20 cellular contexts compared by ENCODE assay signal in genomic region chr10:127735723-127736221, GRCh38. TPM values are rescaled to one million over a fixed set of nuclear protein-coding genes. Genes with fewer than 3 reads are reported as not detected.
A peak's percentile ranks its signal among the peaks of the same experiment; 100 is the strongest.
DNase-seq lines count a peak whose midpoint lies in the region; ATAC-seq and TF ChIP-seq lines count a peak whose summit lies in the region.
"Had no signal": no experiment of that assay in that cellular context is flagged by ENCODE, and none has a peak within 500 bp of the region (broad histone marks: within the 10 kb centered on the region; RNA-seq: fewer than 3 reads in every experiment).

No MANE protein-coding gene starts in this region.

- H3K27ac Mint-ChIP-seq in WTC11 (no peak overlapping the region), progenitor cell of endocrine pancreas (no peak overlapping the region)
- H3K27ac Mint-ChIP-seq: HFFc6, IgD-negative memory B cell had no signal

- POLR2A ChIA-PET in WTC11 (lab: Charles Lee) = no interaction called here

- H3K4me3 Mint-ChIP-seq in WTC11 (peak overlapping the region; percentile 78), progenitor cell of endocrine pancreas (ENCODE audit: low read depth) (peak overlapping the region; percentile 44)
- H3K4me3 Mint-ChIP-seq: HFFc6, IgD-negative memory B cell had no signal

- H3K9me3 ChIP-seq in iPS-20b (ENCODE audit: insufficient read depth, low read depth, low read length) = no peaks in the 10 kb centered on the region

- no peaks in the 10 kb centered on the region for H3K9me3 Mint-ChIP-seq in WTC11
- H3K9me3 Mint-ChIP-seq in progenitor cell of endocrine pancreas (ENCODE audit: low read depth) = no peaks in the 10 kb centered on the region

- DNase-seq in H7 = peak; percentile 77
- peak; percentile 53 for DNase-seq in WTC11 (ENCODE audit: low spot score)
- no peak for DNase-seq in progenitor cell of endocrine pancreas (ENCODE audit: low spot score, unreplicated experiment)
- no peak for DNase-seq in substantia nigra (lab: John Stamatoyannopoulos, UW)
- no peak for DNase-seq in kidney glomerular epithelial cell (lab: John Stamatoyannopoulos, UW)
- DNase-seq: C1 segment of cervical spinal cord, GF-D8, GOT3, HFFc6, NCI-H1105 treated with DMSO at 0.1 percent for 48 hours, NCI-H1694 treated with DMSO at 0.1 percent for 48 hours, NCI-H2107, NCI-H226, NCI-H524 treated with DMSO at 0.1 percent for 48 hours, Peyer's patch had no signal

- peaks cover 9% of the 10 kb centered on the region; the same call in 1 of the 2 replicates for H3K4me1 ChIP-seq in iPS-20b (ENCODE audit: insufficient read depth, low read length)

- H3K36me3 ChIP-seq in H7 (replicated peaks; ENCODE audit: control insufficient read depth, insufficient read depth, low read length) (no peaks in the 10 kb centered on the region), iPS-20b (ENCODE audit: insufficient read depth, low read depth, low read length) (no peaks in the 10 kb centered on the region)
- H3K36me3 ChIP-seq: Peyer's patch had no signal

- H3K36me3 Mint-ChIP-seq in WTC11 (no peaks in the 10 kb centered on the region), progenitor cell of endocrine pancreas (ENCODE audit: insufficient read depth) (no peaks in the 10 kb centered on the region)
- H3K36me3 Mint-ChIP-seq: IgD-negative memory B cell had no signal

- H3K27me3 ChIP-seq in H7 (ENCODE audit: control insufficient read depth, insufficient read depth, low read length) = peaks cover 65% of the 10 kb centered on the region
- peaks cover 95% of the 10 kb centered on the region for H3K27me3 ChIP-seq in iPS-20b (ENCODE audit: insufficient read depth, low read length)

- CTCF ChIA-PET in WTC11 (lab: Charles Lee) = interaction anchor here (1.1 kb wide), 1 partner anchor 119 kb away, joined by 4 read pairs; no protein-coding TSS in a partner anchor

- peak overlapping the region; percentile 51 for H3K4me3 ChIP-seq in H7 (ENCODE audit: insufficient read depth, low read depth, low read length)
- peak overlapping the region; percentile 57 for H3K4me3 ChIP-seq in iPS-20b (ENCODE audit: low read length)
- H3K4me3 ChIP-seq: Peyer's patch had no signal

- no peak overlapping the region for H3K9ac ChIP-seq in iPS-20b (ENCODE audit: low read depth, low read length)

- ATAC-seq in WTC11 (peak; percentile 15), GM19351 (IDR thresholded peaks at IDR 0.05; ENCODE audit: unreplicated experiment) (no peak)
- ATAC-seq: Right ventricle myocardium inferior had no signal

- H3K4me1 Mint-ChIP-seq in WTC11 = peaks cover 19% of the 10 kb centered on the region
- peaks cover 2% of the 10 kb centered on the region for H3K4me1 Mint-ChIP-seq in progenitor cell of endocrine pancreas (ENCODE audit: low read depth)

- H3K27me3 Mint-ChIP-seq in WTC11 (ENCODE audit: low read depth) (peaks cover 85% of the 10 kb centered on the region), progenitor cell of endocrine pancreas (peaks cover 77% of the 10 kb centered on the region)

- H3K27ac ChIP-seq in iPS-20b (ENCODE audit: low read length) (no peak overlapping the region), substantia nigra (ENCODE audit: low read depth, low read length, poor library complexity, severe bottlenecking) (no peak overlapping the region)
- H3K27ac ChIP-seq: Peyer's patch had no signal

- TF ChIP-seq CTCF in WTC11 (IDR thresholded peaks at IDR 0.05) = no peak
- TF ChIP-seq CTCF in progenitor cell of endocrine pancreas (IDR thresholded peaks at IDR 0.05; ENCODE audit: unreplicated experiment) = no peak

TF ChIP-seq in WTC11, 78 proteins besides CTCF, POLR2A, EP300 and RAD21:
- TF ChIP-seq MAX (CRISPR knock-in tag; IDR thresholded peaks at IDR 0.05) (0 out of 2 replicates have a peak, but pooled peaks have one; percentile 18), CBFB (CRISPR knock-in tag; IDR thresholded peaks at IDR 0.05; ENCODE audit: low read depth) (no peak), E2F1 (CRISPR knock-in tag; IDR thresholded peaks at IDR 0.05) (no peak), ATF2 (CRISPR knock-in tag; IDR thresholded peaks at IDR 0.05; ENCODE audit: borderline replicate concordance, low read depth) (no peak), MLX (CRISPR knock-in tag; IDR thresholded peaks at IDR 0.05) (no peak), TEAD4 (CRISPR knock-in tag; IDR thresholded peaks at IDR 0.05) (no peak)
TF ChIP-seq in WTC11: peak in this region for 1.

RNA-seq across cellular contexts. Expression of gene FOXI2, which starts 1.2 kb away (rescaled TPM):
- 0.35 and 1.2 TPM in 2 replicates for total RNA-seq in H7 (2014; rRNA removed; shearing (Covaris generic))
- total RNA-seq in WTC11 (2021) = 1.2 to 1.7 TPM (median 1.4 TPM) in 3 replicates
- 1.7 and 4.7 TPM in 2 replicates for total RNA-seq in progenitor cell of endocrine pancreas
- total RNA-seq: A673, HFFc6, Right ventricle myocardium inferior had no signal

Comparison
In these comparisons a context has a peak if more than half of its experiments do, and no peak if none do; other contexts are left out.
1. DNase-seq: peak in H7 (single experiment) and WTC11 (single experiment); none in progenitor cell of endocrine pancreas (single experiment), substantia nigra (0 of 49) and kidney glomerular epithelial cell (single experiment).